In the genomic region with DNA sequence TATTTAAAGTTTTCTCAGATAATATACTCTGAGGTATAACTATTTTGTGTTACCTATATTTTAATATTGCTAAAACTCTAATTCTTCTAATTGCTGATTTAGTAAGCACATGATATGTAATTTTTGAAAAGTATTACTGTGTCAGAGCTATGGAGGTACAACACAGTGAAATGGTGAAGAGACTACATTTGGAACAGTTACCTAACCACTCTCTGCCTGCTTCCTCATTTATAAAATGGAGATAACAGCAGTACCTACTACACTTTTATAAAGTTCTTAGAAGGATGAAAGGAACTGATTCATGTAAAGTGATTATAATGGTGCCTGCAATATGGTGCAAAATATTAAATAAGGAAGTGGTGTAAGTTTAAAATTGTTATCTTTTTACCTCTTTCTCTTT, we compare ENCODE assay signal across 22 cellular contexts. TPM values are rescaled to one million over a fixed set of nuclear protein-coding genes. Genes with fewer than 3 reads are reported as not detected.
A peak's percentile ranks its signal among the peaks of the same experiment; 100 is the strongest.
DNase-seq lines count a peak whose midpoint lies in the region; ATAC-seq and TF ChIP-seq lines count a peak whose summit lies in the region.
"Had no signal": no experiment of that assay in that cellular context is flagged by ENCODE, and none has a peak within 500 bp of the region (broad histone marks: within the 10 kb centered on the region; RNA-seq: fewer than 3 reads in every experiment).

No MANE protein-coding gene starts in this region.

- peaks cover 6% of the 10 kb centered on the region for H3K36me3 Mint-ChIP-seq in natural killer cell
- H3K36me3 Mint-ChIP-seq in CD4-positive, alpha-beta T cell (ENCODE audit: low read depth) = peaks cover 74% of the 10 kb centered on the region

- no peak overlapping the region for H3K27ac Mint-ChIP-seq in natural killer cell
- no peak overlapping the region for H3K27ac Mint-ChIP-seq in CD4-positive, alpha-beta T cell
- H3K27ac Mint-ChIP-seq: T-helper 17 cell had no signal

- H3K9me3 ChIP-seq in CD4-positive, alpha-beta T cell (ENCODE audit: control insufficient read depth, low read length) = no peaks in the 10 kb centered on the region
- H3K9me3 ChIP-seq: BLaER1, Peyer's patch had no signal

- H3K27me3 ChIP-seq in CD4-positive, alpha-beta T cell (ENCODE audit: control insufficient read depth, insufficient read depth, low read length) = no peaks in the 10 kb centered on the region
- H3K27me3 ChIP-seq: BLaER1, Peyer's patch had no signal

- DNase-seq in NOMO-1 treated with DMSO at 0.1 percent for 48 hours (lab: John Stamatoyannopoulos, UW; ENCODE audit: unreplicated experiment) = peak; percentile 61
- DNase-seq in NOMO-1 treated with dmso at 0.1 percent for 144 hours (lab: John Stamatoyannopoulos, UW; ENCODE audit: unreplicated experiment) = no peak
- DNase-seq in SKM-1 (lab: John Stamatoyannopoulos, UW; ENCODE audit: unreplicated experiment) = peak; percentile 14
- DNase-seq in natural killer cell = no peak
- DNase-seq in mucosa of gallbladder (ENCODE audit: low spot score) = no peak
- DNase-seq in CD4-positive, alpha-beta T cell = no peak
- no peak for DNase-seq in stimulated activated CD4-positive, alpha-beta T cell treated with anti-CD3 and anti-CD28 coated beads, Interleukin-4, amount 100 ng/mL, for 1 hour
- DNase-seq: 8988T, DND-41, GDM1, GOT3, NCI-H1436, NCI-H2029, NCI-H510A, NCI-H774, Peyer's patch, Right ventricle myocardium superior, T-helper 17 cell had no signal

- intact Hi-C loops in natural killer cell (cut with micrococcal nuclease) = no loop called here
- intact Hi-C loops in CD4-positive, alpha-beta T cell (cut with DNase I, micrococcal nuclease) = no loop called here

- no peak overlapping the region for H3K4me3 Mint-ChIP-seq in natural killer cell
- no peak overlapping the region for H3K4me3 Mint-ChIP-seq in CD4-positive, alpha-beta T cell
- H3K4me3 Mint-ChIP-seq: T-helper 17 cell had no signal

- no peaks in the 10 kb centered on the region for H3K27me3 Mint-ChIP-seq in natural killer cell (ENCODE audit: low read depth in 2 of 2)
- no peaks in the 10 kb centered on the region for H3K27me3 Mint-ChIP-seq in CD4-positive, alpha-beta T cell
- H3K27me3 Mint-ChIP-seq: T-helper 17 cell had no signal

- no peak for TF ChIP-seq CTCF in natural killer cell (IDR thresholded peaks at IDR 0.05)
- TF ChIP-seq CTCF in CD4-positive, alpha-beta T cell (IDR thresholded peaks at IDR 0.05) = no peak

- CTCF ChIA-PET in CD4-positive, alpha-beta T cell (lab: Charles Lee) = no interaction called here

- POLR2A ChIA-PET in CD4-positive, alpha-beta T cell (lab: Charles Lee) = no interaction called here

- peak; percentile 66 for ATAC-seq in GM21723 (IDR thresholded peaks at IDR 0.05; ENCODE audit: unreplicated experiment)
- no peak for ATAC-seq in natural killer cell
- no peak for ATAC-seq in CD4-positive, alpha-beta T cell (ENCODE audit: poor library complexity)
- ATAC-seq: K562, SK-N-SH treated with all-trans-retinoic acid at 6 μM for 48 hours, T-helper 17 cell had no signal

- H3K9me3 Mint-ChIP-seq in natural killer cell = no peaks in the 10 kb centered on the region
- H3K9me3 Mint-ChIP-seq in CD4-positive, alpha-beta T cell = no peaks in the 10 kb centered on the region

- no peak overlapping the region for H3K27ac ChIP-seq in CD4-positive, alpha-beta T cell (ENCODE audit: low read depth, low read length)
- H3K27ac ChIP-seq: BLaER1, Peyer's patch had no signal

- no peaks in the 10 kb centered on the region for H3K4me1 Mint-ChIP-seq in natural killer cell
- no peaks in the 10 kb centered on the region for H3K4me1 Mint-ChIP-seq in CD4-positive, alpha-beta T cell (ENCODE audit: low read depth)

RNA-seq across cellular contexts. Expression of a gene that starts 16.3 kb away (rescaled TPM):
- 1 to 10 TPM in 1 of 3 donors, under 1 TPM in 2; 0.68 to 1.6 (median 0.80) TPM for total RNA-seq in natural killer cell
- total RNA-seq in mucosa of gallbladder = 6.2 TPM
- under 1 TPM; 0.61 to 0.77 TPM for total RNA-seq in CD4-positive, alpha-beta T cell

Comparison
In these comparisons a context has a peak if more than half of its experiments do, and no peak if none do; other contexts are left out.
1. DNase-seq: peak in NOMO-1 treated with DMSO at 0.1 percent for 48 hours (single experiment) and SKM-1 (single experiment); none in NOMO-1 treated with dmso at 0.1 percent for 144 hours (single experiment), natural killer cell (single experiment), mucosa of gallbladder (single experiment), CD4-positive, alpha-beta T cell (0 of 10) and stimulated activated CD4-positive, alpha-beta T cell treated with anti-CD3 and anti-CD28 coated beads, Interleukin-4, amount 100 ng/mL, for 1 hour (single experiment).